8 cellular contexts compared by ENCODE assay signal in the genomic region with DNA sequence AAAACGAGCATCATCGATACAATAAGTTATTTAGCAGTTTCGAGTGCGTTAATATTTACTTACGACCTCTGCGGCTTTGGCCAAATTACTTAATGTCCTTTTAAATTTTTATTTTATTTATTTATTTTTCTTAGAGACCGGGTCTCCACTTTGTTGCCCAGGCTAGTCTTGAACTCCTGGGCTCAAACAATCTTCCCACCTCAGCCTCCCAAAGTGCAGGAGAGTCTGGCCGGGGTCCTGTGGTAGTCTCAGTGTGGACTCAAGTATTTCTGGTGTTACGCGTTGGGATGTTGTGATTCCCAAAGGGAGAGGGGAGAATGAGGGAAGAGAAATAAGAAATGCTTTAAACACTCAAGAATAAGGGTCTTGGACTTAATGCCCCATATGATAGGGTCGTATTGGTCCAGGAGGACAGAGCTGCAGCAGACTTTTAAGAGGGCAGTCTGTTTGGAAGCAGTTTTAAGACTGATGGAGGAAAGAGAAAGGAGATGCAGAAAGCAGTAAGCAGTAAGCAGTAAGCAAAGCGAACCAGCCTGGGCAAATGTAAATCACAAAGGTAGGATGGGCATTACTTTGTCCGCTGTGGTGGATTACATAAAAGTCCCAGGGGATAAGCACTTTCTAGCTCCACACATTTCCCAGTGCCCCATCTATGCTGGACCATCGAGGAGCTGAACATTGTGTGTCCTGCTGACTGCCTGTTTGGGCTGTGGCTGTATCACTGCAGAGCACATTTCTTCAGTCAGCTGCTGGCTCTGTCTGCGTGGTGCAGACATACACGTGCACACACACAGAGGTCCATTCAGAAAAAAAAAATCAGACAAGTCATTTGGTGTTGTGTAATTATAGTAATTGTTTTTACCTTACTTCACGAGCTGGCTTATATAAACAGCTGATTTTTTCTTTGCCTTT. TPM values are rescaled to one million over a fixed set of nuclear protein-coding genes. Genes with fewer than 3 reads are reported as not detected.
A peak's percentile ranks its signal among the peaks of the same experiment; 100 is the strongest.
DNase-seq lines count a peak whose midpoint lies in the region; ATAC-seq and FAIRE-seq lines count a peak whose summit lies in the region.

No MANE protein-coding gene starts in this region.

- intact Hi-C loops in head of caudate nucleus (cut with DNase I), result loop anchor here (10.0 kb wide), 2 partner anchors 59 to 61 kb away; partner anchors contain the start of gene CCDC110

- H3K4me3 ChIP-seq in SK-N-MC, result peak overlapping the region; percentile 65

- no peak overlapping the region for H3K27ac ChIP-seq in SK-N-MC

- H3K9me3 ChIP-seq in SK-N-MC (ENCODE audit: low read depth, low read length), result no peaks in the 10 kb centered on the region

- FAIRE-seq in urothelium cell line (lab: Jason Lieb, UNC), result no peak

- H3K36me3 ChIP-seq in SK-N-MC (ENCODE audit: insufficient read depth, low read length), result no peaks in the 10 kb centered on the region

- no peak overlapping the region for H3K9ac ChIP-seq in SK-N-MC (ENCODE audit: insufficient read length)

- peak; percentile 7 for DNase-seq in Daoy (ENCODE audit: low read depth)
- no peak for DNase-seq in SK-N-MC (ENCODE audit: low read depth, low spot score)
- peak in 30 of 42 donors; percentile 9 to 71 (median 38) for DNase-seq in head of caudate nucleus
- peak; percentile 37 for DNase-seq in pons (ENCODE audit: low spot score)
- no peak for DNase-seq in urothelium cell line (ENCODE audit: low spot score)
- no peak for DNase-seq in kidney tubule cell (ENCODE audit: low spot score)

- ATAC-seq in HG02623 (IDR thresholded peaks at IDR 0.05; ENCODE audit: unreplicated experiment) (no peak), HG03354 (IDR thresholded peaks at IDR 0.05; ENCODE audit: poor library complexity, severe bottlenecking, unreplicated experiment) (no peak)

RNA-seq across cellular contexts. Expression of gene PDLIM3, which starts 0.8 kb away (rescaled TPM):
- 18.9 and 20.4 TPM in 2 replicates for total RNA-seq in Daoy (2014; rRNA removed; shearing (Covaris generic))

Comparison
In these comparisons a context has a peak if more than half of its experiments do, and no peak if none do; other contexts are left out.
1. DNase-seq: peak in Daoy (single experiment), head of caudate nucleus (30 of 42) and pons (single experiment); none in SK-N-MC (single experiment), urothelium cell line (single experiment) and kidney tubule cell (single experiment).